14 cellular contexts compared by ENCODE assay signal in genomic region chr4:42608551-42608950, GRCh38.
"Had no signal": no experiment of that assay in that cellular context is flagged by ENCODE, and none has a peak within 500 bp of the region (broad histone marks: within the 10 kb centered on the region; RNA-seq: fewer than 3 reads in every experiment).

No MANE protein-coding gene starts in this region.

- H3K9ac ChIP-seq: parathyroid adenoma had no signal

- H3K27ac Mint-ChIP-seq: stimulated activated memory B cell treated with anti-CD40 and anti-IgM and Interleukin-4, amounts not matched to agents 10 μg/mL and 1 μg/mL and 100 μg/mL, for 72 hours; T-helper 17 cell had no signal

- H3K4me3 Mint-ChIP-seq: stimulated activated memory B cell treated with anti-CD40 and anti-IgM and Interleukin-4, amounts not matched to agents 10 μg/mL and 1 μg/mL and 100 μg/mL, for 72 hours had no signal

- H3K9me3 ChIP-seq: colonic mucosa, heart left ventricle had no signal

- H2AFZ ChIP-seq: parathyroid adenoma had no signal

- H3K9me3 Mint-ChIP-seq: naive B cell; stimulated activated memory B cell treated with anti-CD40 and anti-IgM and Interleukin-4, amounts not matched to agents 10 μg/mL and 1 μg/mL and 100 μg/mL, for 72 hours had no signal

- H3K27me3 Mint-ChIP-seq: naive B cell; stimulated activated memory B cell treated with anti-CD40 and anti-IgM and Interleukin-4, amounts not matched to agents 10 μg/mL and 1 μg/mL and 100 μg/mL, for 72 hours; T-helper 17 cell had no signal

- H3K79me2 ChIP-seq: parathyroid adenoma had no signal

- H3K27ac ChIP-seq: colonic mucosa, foreskin keratinocyte, parathyroid adenoma, skin epidermis had no signal

- H3K4me1 ChIP-seq: colonic mucosa, foreskin keratinocyte had no signal

- H3K4me3 ChIP-seq: colonic mucosa, heart left ventricle, skin epidermis had no signal

- H3K27me3 ChIP-seq: colonic mucosa, foreskin keratinocyte, heart left ventricle had no signal

- DNase-seq: activated CD4-positive, CD25-positive, alpha-beta regulatory T cell; activated CD8-positive, alpha-beta memory T cell treated with anti-CD3 and anti-CD28 coated beads for 24 hours; caudate nucleus; colonic mucosa; foreskin keratinocyte; heart left ventricle; naive B cell; retina; substantia nigra; T-helper 17 cell; trophoblast cell had no signal

- ATAC-seq: foreskin keratinocyte; heart left ventricle; stimulated activated memory B cell treated with anti-CD40 and anti-IgM and Interleukin-4, amounts not matched to agents 10 μg/mL and 1 μg/mL and 100 μg/mL, for 72 hours; T-helper 17 cell had no signal

- H3K36me3 ChIP-seq: colonic mucosa had no signal
